22 cellular contexts compared by ENCODE assay signal in the genomic region with DNA sequence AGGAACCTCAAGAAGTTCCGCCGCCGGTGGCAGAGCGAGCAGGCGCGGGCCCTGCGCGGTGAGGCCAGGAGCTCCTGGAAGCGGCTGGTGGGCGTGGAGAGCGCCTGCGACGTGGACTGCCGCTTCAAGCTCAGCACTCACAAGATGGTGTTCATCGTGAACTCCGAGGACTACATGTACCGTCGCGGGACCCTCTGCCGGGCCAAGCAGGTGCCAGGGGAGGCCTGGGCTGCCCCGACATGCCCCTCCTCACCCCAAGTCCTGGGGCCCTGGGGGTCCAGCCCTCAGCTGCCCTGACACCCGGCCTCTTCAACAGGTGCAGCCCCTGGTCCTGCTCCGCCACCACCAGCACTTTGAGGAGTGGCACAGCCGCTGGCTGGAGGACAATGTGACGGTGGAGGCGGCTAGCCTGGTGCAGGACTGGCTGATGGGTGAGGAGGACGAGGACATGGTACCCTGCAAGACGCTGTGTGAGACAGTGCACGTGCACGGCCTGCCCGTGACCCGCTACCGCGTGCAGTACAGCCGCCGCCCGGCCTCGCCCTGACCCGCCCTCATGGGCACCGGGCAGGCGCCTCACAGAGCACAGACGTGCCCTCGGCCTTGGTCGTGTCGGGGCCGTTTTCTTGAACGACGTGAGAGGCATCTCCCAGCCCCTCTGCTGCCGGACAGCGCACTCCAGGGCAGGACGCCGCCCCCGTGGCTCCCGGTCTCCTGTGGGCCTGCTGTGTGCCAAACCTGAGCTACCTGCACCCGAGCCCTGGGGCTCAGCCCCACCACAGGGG. TPM values are rescaled to one million over a fixed set of nuclear protein-coding genes. Genes with fewer than 3 reads are reported as not detected.
"Had no signal": no experiment of that assay in that cellular context is flagged by ENCODE, and none has a peak within 500 bp of the region (broad histone marks: within the 10 kb centered on the region; RNA-seq: fewer than 3 reads in every experiment).

No MANE protein-coding gene starts in this region.

- ATAC-seq: naive thymus-derived CD4-positive, alpha-beta T cell had no signal

- H3K36me3 ChIP-seq: uterus had no signal

- H3K27ac Mint-ChIP-seq: naive thymus-derived CD4-positive, alpha-beta T cell; nephron progenitor cell had no signal

- H2AFZ ChIP-seq: hepatocyte had no signal

- H3K27me3 ChIP-seq: hepatocyte, neutrophil, sigmoid colon, transverse colon, uterus had no signal

- H3K4me1 ChIP-seq: sigmoid colon, transverse colon, uterus had no signal

- H3K27ac ChIP-seq: hepatocyte, neutrophil, sigmoid colon, thoracic aorta, transverse colon, uterus had no signal

- H3K4me3 Mint-ChIP-seq: naive thymus-derived CD4-positive, alpha-beta T cell; nephron progenitor cell had no signal

- DNase-seq: cerebellar nuclear complex; dermis blood vessel endothelial cell; foreskin melanocyte; head of caudate nucleus; kidney glomerular epithelial cell; mesenchymal stem cell; naive thymus-derived CD4-positive, alpha-beta T cell; nephron progenitor cell; posterior cingulate gyrus; sigmoid colon; stimulated activated CD4-positive, alpha-beta T cell treated with anti-CD3 and anti-CD28 coated beads, Interleukin-2, amount 100 ng/mL, for 24 hours; stimulated activated CD4-positive, alpha-beta T cell treated with anti-CD3 and anti-CD28 coated beads, Interleukin-4, amount 100 ng/mL, for 4 hours; stimulated activated naive CD4-positive, alpha-beta T cell; stomach; substantia nigra; transverse colon; uterus had no signal

- H3K4me2 ChIP-seq: hepatocyte had no signal

- H3K4me3 ChIP-seq: hepatocyte, sigmoid colon, skin epidermis, stomach, thoracic aorta, transverse colon, uterus had no signal

RNA-seq across cellular contexts. Expression of a gene that starts 10.4 kb away (rescaled TPM):
- total RNA-seq: epithelial cell of proximal tubule had no signal
- polyA plus RNA-seq: naive thymus-derived CD4-positive, alpha-beta T cell had no signal
